1 cellular context compared by ENCODE assay signal in the genomic region with DNA sequence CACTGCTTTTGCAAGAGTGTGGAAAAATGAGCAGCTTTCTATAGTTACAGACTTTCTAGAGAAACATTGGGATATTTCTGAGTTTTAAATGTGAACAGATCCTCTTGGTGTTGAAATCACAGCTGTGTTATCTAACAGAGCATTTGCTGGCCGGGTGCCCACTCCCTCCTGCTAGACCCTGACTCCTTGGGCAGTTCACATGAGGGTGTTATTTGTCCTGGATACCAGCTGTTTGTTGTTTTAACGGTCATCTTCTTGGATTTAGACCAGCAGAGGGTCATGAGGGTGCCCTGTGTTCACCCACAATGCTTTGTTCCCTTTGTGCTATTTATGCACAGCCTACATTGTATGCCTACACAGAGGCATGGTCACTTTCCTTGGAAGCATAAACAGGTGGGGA.
TF ChIP-seq lines count a peak whose summit lies in the region.

No MANE protein-coding gene starts in this region.

TF ChIP-seq in HepG2, 621 proteins besides CTCF, POLR2A, EP300 and RAD21 (continued from another document and continues in another):
- TF ChIP-seq, protein P1, sequence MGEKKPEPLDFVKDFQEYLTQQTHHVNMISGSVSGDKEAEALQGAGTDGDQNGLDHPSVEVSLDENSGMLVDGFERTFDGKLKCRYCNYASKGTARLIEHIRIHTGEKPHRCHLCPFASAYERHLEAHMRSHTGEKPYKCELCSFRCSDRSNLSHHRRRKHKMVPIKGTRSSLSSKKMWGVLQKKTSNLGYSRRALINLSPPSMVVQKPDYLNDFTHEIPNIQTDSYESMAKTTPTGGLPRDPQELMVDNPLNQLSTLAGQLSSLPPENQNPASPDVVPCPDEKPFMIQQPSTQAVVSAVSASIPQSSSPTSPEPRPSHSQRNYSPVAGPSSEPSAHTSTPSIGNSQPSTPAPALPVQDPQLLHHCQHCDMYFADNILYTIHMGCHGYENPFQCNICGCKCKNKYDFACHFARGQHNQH (CRISPR knock-in tag; IDR thresholded peaks at IDR 0.05) = peak; percentile 57; the same call in 1 of the 2 replicates
- TF ChIP-seq ZNF17 (CRISPR knock-in tag; IDR thresholded peaks at IDR 0.05) = no peak
- no peak for TF ChIP-seq GPN1 (CRISPR knock-in tag; IDR thresholded peaks at IDR 0.05; ENCODE audit: borderline replicate concordance)
- TF ChIP-seq GATAD2A (CRISPR knock-in tag; IDR thresholded peaks at IDR 0.05) = peak; percentile 56; the same call in 1 of the 2 replicates
- TF ChIP-seq FOXA3 (CRISPR knock-in tag; IDR thresholded peaks at IDR 0.05) = peak; percentile 31; the same call in 1 of the 2 replicates
- TF ChIP-seq ZNF879 (CRISPR knock-in tag; IDR thresholded peaks at IDR 0.05) = no peak
- 0 out of 2 replicates have a peak, but pooled peaks have one; percentile 24 for TF ChIP-seq CEBPG (CRISPR knock-in tag; IDR thresholded peaks at IDR 0.05)
- TF ChIP-seq AGO1 (IDR thresholded peaks at IDR 0.05; ENCODE audit: low read depth, low read length, poor library complexity, severe bottlenecking) = no peak
- peak; percentile 58; the same call in 1 of the 2 replicates for TF ChIP-seq CEBPB (IDR thresholded peaks at IDR 0.05; ENCODE audit: borderline replicate concordance, low read depth, low read length)
- no peak for TF ChIP-seq FOXK2 (IDR thresholded peaks at IDR 0.05)
- TF ChIP-seq, protein P2, sequence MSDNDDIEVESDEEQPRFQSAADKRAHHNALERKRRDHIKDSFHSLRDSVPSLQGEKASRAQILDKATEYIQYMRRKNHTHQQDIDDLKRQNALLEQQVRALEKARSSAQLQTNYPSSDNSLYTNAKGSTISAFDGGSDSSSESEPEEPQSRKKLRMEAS (IDR thresholded peaks at IDR 0.05) = peak; percentile 22; the same call in 1 of the 2 replicates
- TF ChIP-seq FOSL2 (CRISPR knock-in tag; IDR thresholded peaks at IDR 0.05) = peak; percentile 34; the same call in 1 of the 2 replicates
- TF ChIP-seq, protein P3, sequence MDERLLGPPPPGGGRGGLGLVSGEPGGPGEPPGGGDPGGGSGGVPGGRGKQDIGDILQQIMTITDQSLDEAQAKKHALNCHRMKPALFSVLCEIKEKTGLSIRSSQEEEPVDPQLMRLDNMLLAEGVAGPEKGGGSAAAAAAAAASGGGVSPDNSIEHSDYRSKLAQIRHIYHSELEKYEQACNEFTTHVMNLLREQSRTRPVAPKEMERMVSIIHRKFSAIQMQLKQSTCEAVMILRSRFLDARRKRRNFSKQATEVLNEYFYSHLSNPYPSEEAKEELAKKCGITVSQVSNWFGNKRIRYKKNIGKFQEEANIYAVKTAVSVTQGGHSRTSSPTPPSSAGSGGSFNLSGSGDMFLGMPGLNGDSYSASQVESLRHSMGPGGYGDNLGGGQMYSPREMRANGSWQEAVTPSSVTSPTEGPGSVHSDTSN (CRISPR knock-in tag; IDR thresholded peaks at IDR 0.05) = no peak
- TF ChIP-seq, protein P4, sequence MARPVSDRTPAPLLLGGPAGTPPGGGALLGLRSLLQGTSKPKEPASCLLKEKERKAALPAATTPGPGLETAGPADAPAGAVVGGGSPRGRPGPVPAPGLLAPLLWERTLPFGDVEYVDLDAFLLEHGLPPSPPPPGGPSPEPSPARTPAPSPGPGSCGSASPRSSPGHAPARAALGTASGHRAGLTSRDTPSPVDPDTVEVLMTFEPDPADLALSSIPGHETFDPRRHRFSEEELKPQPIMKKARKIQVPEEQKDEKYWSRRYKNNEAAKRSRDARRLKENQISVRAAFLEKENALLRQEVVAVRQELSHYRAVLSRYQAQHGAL (CRISPR knock-in tag; IDR thresholded peaks at IDR 0.05; ENCODE audit: not compliant biosample characterization) = no peak
- no peak for TF ChIP-seq CAMTA2 (CRISPR knock-in tag; IDR thresholded peaks at IDR 0.05; ENCODE audit: borderline replicate concordance)
- no peak for TF ChIP-seq THYN1 (CRISPR knock-in tag; IDR thresholded peaks at IDR 0.05; ENCODE audit: borderline replicate concordance, low read depth)
- TF ChIP-seq, protein P5, sequence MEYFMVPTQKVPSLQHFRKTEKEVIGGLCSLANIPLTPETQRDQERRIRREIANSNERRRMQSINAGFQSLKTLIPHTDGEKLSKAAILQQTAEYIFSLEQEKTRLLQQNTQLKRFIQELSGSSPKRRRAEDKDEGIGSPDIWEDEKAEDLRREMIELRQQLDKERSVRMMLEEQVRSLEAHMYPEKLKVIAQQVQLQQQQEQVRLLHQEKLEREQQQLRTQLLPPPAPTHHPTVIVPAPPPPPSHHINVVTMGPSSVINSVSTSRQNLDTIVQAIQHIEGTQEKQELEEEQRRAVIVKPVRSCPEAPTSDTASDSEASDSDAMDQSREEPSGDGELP (IDR thresholded peaks at IDR 0.05; ENCODE audit: borderline replicate concordance, low read depth) = peak; percentile 80
- TF ChIP-seq FOXP1 (IDR thresholded peaks at IDR 0.05) = no peak
- peak; percentile 44; the same call in 1 of the 2 replicates for TF ChIP-seq FOXP1 (CRISPR knock-in tag; IDR thresholded peaks at IDR 0.05)
- no peak for TF ChIP-seq RELA (CRISPR knock-in tag; IDR thresholded peaks at IDR 0.05)
- TF ChIP-seq, protein P6, sequence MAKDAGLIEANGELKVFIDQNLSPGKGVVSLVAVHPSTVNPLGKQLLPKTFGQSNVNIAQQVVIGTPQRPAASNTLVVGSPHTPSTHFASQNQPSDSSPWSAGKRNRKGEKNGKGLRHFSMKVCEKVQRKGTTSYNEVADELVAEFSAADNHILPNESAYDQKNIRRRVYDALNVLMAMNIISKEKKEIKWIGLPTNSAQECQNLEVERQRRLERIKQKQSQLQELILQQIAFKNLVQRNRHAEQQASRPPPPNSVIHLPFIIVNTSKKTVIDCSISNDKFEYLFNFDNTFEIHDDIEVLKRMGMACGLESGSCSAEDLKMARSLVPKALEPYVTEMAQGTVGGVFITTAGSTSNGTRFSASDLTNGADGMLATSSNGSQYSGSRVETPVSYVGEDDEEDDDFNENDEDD (CRISPR knock-in tag; IDR thresholded peaks at IDR 0.05; ENCODE audit: borderline replicate concordance) = no peak
- TF ChIP-seq, protein P7, sequence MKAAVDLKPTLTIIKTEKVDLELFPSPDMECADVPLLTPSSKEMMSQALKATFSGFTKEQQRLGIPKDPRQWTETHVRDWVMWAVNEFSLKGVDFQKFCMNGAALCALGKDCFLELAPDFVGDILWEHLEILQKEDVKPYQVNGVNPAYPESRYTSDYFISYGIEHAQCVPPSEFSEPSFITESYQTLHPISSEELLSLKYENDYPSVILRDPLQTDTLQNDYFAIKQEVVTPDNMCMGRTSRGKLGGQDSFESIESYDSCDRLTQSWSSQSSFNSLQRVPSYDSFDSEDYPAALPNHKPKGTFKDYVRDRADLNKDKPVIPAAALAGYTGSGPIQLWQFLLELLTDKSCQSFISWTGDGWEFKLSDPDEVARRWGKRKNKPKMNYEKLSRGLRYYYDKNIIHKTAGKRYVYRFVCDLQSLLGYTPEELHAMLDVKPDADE (CRISPR knock-in tag; IDR thresholded peaks at IDR 0.05) = no peak
- peak; percentile 50; the same call in 1 of the 2 replicates for TF ChIP-seq SAP130 (CRISPR knock-in tag; IDR thresholded peaks at IDR 0.05; ENCODE audit: low read depth)
- peak; percentile 83 for TF ChIP-seq RARA (CRISPR knock-in tag; IDR thresholded peaks at IDR 0.05)
- peak; percentile 42; the same call in 1 of the 2 replicates for TF ChIP-seq NFIC (IDR thresholded peaks at IDR 0.05; ENCODE audit: low read length)
- peak; percentile 41; the same call in 1 of the 2 replicates for TF ChIP-seq MED1 (CRISPR knock-in tag; IDR thresholded peaks at IDR 0.05)
- TF ChIP-seq, protein P8, sequence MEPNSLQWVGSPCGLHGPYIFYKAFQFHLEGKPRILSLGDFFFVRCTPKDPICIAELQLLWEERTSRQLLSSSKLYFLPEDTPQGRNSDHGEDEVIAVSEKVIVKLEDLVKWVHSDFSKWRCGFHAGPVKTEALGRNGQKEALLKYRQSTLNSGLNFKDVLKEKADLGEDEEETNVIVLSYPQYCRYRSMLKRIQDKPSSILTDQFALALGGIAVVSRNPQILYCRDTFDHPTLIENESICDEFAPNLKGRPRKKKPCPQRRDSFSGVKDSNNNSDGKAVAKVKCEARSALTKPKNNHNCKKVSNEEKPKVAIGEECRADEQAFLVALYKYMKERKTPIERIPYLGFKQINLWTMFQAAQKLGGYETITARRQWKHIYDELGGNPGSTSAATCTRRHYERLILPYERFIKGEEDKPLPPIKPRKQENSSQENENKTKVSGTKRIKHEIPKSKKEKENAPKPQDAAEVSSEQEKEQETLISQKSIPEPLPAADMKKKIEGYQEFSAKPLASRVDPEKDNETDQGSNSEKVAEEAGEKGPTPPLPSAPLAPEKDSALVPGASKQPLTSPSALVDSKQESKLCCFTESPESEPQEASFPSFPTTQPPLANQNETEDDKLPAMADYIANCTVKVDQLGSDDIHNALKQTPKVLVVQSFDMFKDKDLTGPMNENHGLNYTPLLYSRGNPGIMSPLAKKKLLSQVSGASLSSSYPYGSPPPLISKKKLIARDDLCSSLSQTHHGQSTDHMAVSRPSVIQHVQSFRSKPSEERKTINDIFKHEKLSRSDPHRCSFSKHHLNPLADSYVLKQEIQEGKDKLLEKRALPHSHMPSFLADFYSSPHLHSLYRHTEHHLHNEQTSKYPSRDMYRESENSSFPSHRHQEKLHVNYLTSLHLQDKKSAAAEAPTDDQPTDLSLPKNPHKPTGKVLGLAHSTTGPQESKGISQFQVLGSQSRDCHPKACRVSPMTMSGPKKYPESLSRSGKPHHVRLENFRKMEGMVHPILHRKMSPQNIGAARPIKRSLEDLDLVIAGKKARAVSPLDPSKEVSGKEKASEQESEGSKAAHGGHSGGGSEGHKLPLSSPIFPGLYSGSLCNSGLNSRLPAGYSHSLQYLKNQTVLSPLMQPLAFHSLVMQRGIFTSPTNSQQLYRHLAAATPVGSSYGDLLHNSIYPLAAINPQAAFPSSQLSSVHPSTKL (CRISPR knock-in tag; IDR thresholded peaks at IDR 0.05) = peak; percentile 81
- TF ChIP-seq, protein P9, sequence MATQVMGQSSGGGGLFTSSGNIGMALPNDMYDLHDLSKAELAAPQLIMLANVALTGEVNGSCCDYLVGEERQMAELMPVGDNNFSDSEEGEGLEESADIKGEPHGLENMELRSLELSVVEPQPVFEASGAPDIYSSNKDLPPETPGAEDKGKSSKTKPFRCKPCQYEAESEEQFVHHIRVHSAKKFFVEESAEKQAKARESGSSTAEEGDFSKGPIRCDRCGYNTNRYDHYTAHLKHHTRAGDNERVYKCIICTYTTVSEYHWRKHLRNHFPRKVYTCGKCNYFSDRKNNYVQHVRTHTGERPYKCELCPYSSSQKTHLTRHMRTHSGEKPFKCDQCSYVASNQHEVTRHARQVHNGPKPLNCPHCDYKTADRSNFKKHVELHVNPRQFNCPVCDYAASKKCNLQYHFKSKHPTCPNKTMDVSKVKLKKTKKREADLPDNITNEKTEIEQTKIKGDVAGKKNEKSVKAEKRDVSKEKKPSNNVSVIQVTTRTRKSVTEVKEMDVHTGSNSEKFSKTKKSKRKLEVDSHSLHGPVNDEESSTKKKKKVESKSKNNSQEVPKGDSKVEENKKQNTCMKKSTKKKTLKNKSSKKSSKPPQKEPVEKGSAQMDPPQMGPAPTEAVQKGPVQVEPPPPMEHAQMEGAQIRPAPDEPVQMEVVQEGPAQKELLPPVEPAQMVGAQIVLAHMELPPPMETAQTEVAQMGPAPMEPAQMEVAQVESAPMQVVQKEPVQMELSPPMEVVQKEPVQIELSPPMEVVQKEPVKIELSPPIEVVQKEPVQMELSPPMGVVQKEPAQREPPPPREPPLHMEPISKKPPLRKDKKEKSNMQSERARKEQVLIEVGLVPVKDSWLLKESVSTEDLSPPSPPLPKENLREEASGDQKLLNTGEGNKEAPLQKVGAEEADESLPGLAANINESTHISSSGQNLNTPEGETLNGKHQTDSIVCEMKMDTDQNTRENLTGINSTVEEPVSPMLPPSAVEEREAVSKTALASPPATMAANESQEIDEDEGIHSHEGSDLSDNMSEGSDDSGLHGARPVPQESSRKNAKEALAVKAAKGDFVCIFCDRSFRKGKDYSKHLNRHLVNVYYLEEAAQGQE (IDR thresholded peaks at IDR 0.05; ENCODE audit: borderline replicate concordance in 1 of 2, low read depth in 1 of 2, low read length in 2 of 2) = no peak
- no peak for TF ChIP-seq ZNF550 (CRISPR knock-in tag; IDR thresholded peaks at IDR 0.05; ENCODE audit: borderline replicate concordance)
- no peak for TF ChIP-seq KDM2A (CRISPR knock-in tag; IDR thresholded peaks at IDR 0.05; ENCODE audit: borderline replicate concordance, low read depth)
- TF ChIP-seq ZNF296 (CRISPR knock-in tag; conservative IDR thresholded peaks at IDR 0.05) = no peak
- TF ChIP-seq, protein P10, sequence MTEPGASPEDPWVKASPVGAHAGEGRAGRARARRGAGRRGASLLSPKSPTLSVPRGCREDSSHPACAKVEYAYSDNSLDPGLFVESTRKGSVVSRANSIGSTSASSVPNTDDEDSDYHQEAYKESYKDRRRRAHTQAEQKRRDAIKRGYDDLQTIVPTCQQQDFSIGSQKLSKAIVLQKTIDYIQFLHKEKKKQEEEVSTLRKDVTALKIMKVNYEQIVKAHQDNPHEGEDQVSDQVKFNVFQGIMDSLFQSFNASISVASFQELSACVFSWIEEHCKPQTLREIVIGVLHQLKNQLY (CRISPR knock-in tag; IDR thresholded peaks at IDR 0.05) = no peak
- TF ChIP-seq, protein P11, sequence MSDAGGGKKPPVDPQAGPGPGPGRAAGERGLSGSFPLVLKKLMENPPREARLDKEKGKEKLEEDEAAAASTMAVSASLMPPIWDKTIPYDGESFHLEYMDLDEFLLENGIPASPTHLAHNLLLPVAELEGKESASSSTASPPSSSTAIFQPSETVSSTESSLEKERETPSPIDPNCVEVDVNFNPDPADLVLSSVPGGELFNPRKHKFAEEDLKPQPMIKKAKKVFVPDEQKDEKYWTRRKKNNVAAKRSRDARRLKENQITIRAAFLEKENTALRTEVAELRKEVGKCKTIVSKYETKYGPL (CRISPR knock-in tag; IDR thresholded peaks at IDR 0.05) = no peak
- TF ChIP-seq ZNF263 (CRISPR knock-in tag; IDR thresholded peaks at IDR 0.05) = no peak
- TF ChIP-seq SOX13 (IDR thresholded peaks at IDR 0.05) = no peak
- peak in 1 of 2 experiments; percentile 64; a peak in 2 of 4 replicates for TF ChIP-seq SOX13 (CRISPR knock-in tag; conservative IDR thresholded peaks at IDR 0.05 in 1 of 2, IDR thresholded peaks at IDR 0.05 in 1 of 2)
- peak; percentile 48 for TF ChIP-seq TEAD3 (CRISPR knock-in tag; optimal IDR thresholded peaks at IDR 0.05; ENCODE audit: borderline replicate concordance)
- 0 out of 2 replicates have a peak, but pooled peaks have one; percentile 32 for TF ChIP-seq ZNF441 (CRISPR knock-in tag; IDR thresholded peaks at IDR 0.05; ENCODE audit: borderline replicate concordance)
- TF ChIP-seq ELF1 (CRISPR knock-in tag; IDR thresholded peaks at IDR 0.05) = no peak
- no peak for TF ChIP-seq ZNF746 (CRISPR knock-in tag; IDR thresholded peaks at IDR 0.05)
- TF ChIP-seq HNF4A (CRISPR knock-in tag; IDR thresholded peaks at IDR 0.05) = peak; percentile 30; the same call in 1 of the 2 replicates
- no peak for TF ChIP-seq ZSCAN12 (CRISPR knock-in tag; IDR thresholded peaks at IDR 0.05)
- no peak for TF ChIP-seq ZNF354B (CRISPR knock-in tag; IDR thresholded peaks at IDR 0.05)
- peak; percentile 57; the same call in 1 of the 2 replicates for TF ChIP-seq HMG20A (CRISPR knock-in tag; IDR thresholded peaks at IDR 0.05; ENCODE audit: borderline replicate concordance)
- peak; percentile 23; the same call in 1 of the 2 replicates for TF ChIP-seq HDAC1 (CRISPR knock-in tag; IDR thresholded peaks at IDR 0.05)
